ENCODE assay signal across 17 cellular contexts in genomic region chr6:37524919-37525318, GRCh38. TPM values are rescaled to one million over a fixed set of nuclear protein-coding genes. Genes with fewer than 3 reads are reported as not detected.
DNase-seq lines count a peak whose midpoint lies in the region; TF ChIP-seq lines count a peak whose summit lies in the region.
"Had no signal": no experiment of that assay in that cellular context is flagged by ENCODE, and none has a peak within 500 bp of the region (broad histone marks: within the 10 kb centered on the region; RNA-seq: fewer than 3 reads in every experiment).

No MANE protein-coding gene starts in this region.

- 0 out of 2 replicates have a peak overlapping the region, but pooled peaks have one; percentile 67 for H3K4me2 ChIP-seq in PC-9

- H3K79me2 ChIP-seq in ACC112 (ENCODE audit: control insufficient read depth, insufficient read depth, low read length, unreplicated experiment), result no peaks in the 10 kb centered on the region
- H3K79me2 ChIP-seq in PC-9 (ENCODE audit: low read depth), result no peaks in the 10 kb centered on the region

- H3K27me3 ChIP-seq in ACC112 (ENCODE audit: insufficient read depth, low read length) (peaks cover 21% of the 10 kb centered on the region), PC-9 (ENCODE audit: insufficient read depth, low read depth) (0 out of 2 replicates have a peak, but pooled peaks cover 7% of the 10 kb centered on the region)
- no peaks in the 10 kb centered on the region for H3K27me3 ChIP-seq in CD4-positive, alpha-beta memory T cell (ENCODE audit: insufficient read depth, low read length)

- peaks cover 21 to 78% (median 58%) of the 10 kb centered on the region in 4 donors for H3K4me1 Mint-ChIP-seq in CD4-positive, alpha-beta memory T cell
- peaks cover 32% of the 10 kb centered on the region for H3K4me1 Mint-ChIP-seq in glutamatergic neuron (ENCODE audit: low read depth, unreplicated experiment)

- peak overlapping the region; percentile 51; the same call in 1 of the 2 replicates for H3K27ac ChIP-seq in ACC112 (ENCODE audit: low read depth, low read length)
- no peak overlapping the region for H3K27ac ChIP-seq in CD4-positive, alpha-beta memory T cell (ENCODE audit: low read depth, low read length)
- no peak overlapping the region for H3K27ac ChIP-seq in PC-9

- no TSS peak for BruUV-seq in PC-9 (replicated peaks; lab: Mats Ljungman, UMichigan)

- H3K36me3 Mint-ChIP-seq in CD4-positive, alpha-beta memory T cell, result peaks cover 21 to 26% of the 10 kb centered on the region in 2 donors
- H3K36me3 Mint-ChIP-seq in glutamatergic neuron (ENCODE audit: unreplicated experiment), result no peaks in the 10 kb centered on the region

- no peaks in the 10 kb centered on the region for H3K27me3 Mint-ChIP-seq in CD4-positive, alpha-beta memory T cell
- peaks cover 6% of the 10 kb centered on the region for H3K27me3 Mint-ChIP-seq in glutamatergic neuron (ENCODE audit: unreplicated experiment)

- intact Hi-C loops in CD4-positive, alpha-beta memory T cell (cut with micrococcal nuclease), result no loop called here
- intact Hi-C loops in PC-9 (cut with micrococcal nuclease; ENCODE audit: unreplicated experiment), result no loop called here

- no peaks in the 10 kb centered on the region for H3K36me3 ChIP-seq in ACC112 (ENCODE audit: insufficient read depth, low read length)
- H3K36me3 ChIP-seq in CD4-positive, alpha-beta memory T cell (ENCODE audit: insufficient read depth, low read length), result no peaks in the 10 kb centered on the region
- H3K36me3 ChIP-seq in PC-9 (ENCODE audit: low read depth), result no peaks in the 10 kb centered on the region

- H3K9me3 ChIP-seq in CD4-positive, alpha-beta memory T cell (ENCODE audit: control insufficient read depth in 1 of 2, low read length in 2 of 2), result no peaks in the 10 kb centered on the region
- H3K9me3 ChIP-seq in PC-9 (ENCODE audit: insufficient read depth, low read depth), result no peaks in the 10 kb centered on the region
- H3K9me3 ChIP-seq: A549, SK-N-SH had no signal

- H3K4me1 ChIP-seq in ACC112 (ENCODE audit: control insufficient read depth, insufficient read depth, low read length, unreplicated experiment) (peaks cover 22% of the 10 kb centered on the region), PC-9 (replicated peaks; ENCODE audit: insufficient read depth) (peaks cover 14% of the 10 kb centered on the region; the same call in 1 of the 2 replicates)
- H3K4me1 ChIP-seq in CD4-positive, alpha-beta memory T cell (ENCODE audit: insufficient read depth, low read length), result peaks cover 19% of the 10 kb centered on the region

- no peaks in the 10 kb centered on the region for H3K9me2 ChIP-seq in PC-9 (ENCODE audit: insufficient read depth)
- H3K9me2 ChIP-seq: SK-N-SH had no signal

- no peak overlapping the region for H2AFZ ChIP-seq in ACC112 (ENCODE audit: low read length, unreplicated experiment)
- no peak overlapping the region for H2AFZ ChIP-seq in PC-9

- no peak for DNase-seq in CD4-positive, alpha-beta memory T cell
- DNase-seq in PC-9 (no peak), glutamatergic neuron (no peak)
- DNase-seq in activated T-cell treated with anti-CD3 and anti-CD28 coated beads, Interleukin-2, amount 50 U/mL, for 48 hours, result no peak
- DNase-seq in stimulated activated CD4-positive, alpha-beta T cell treated with anti-CD3 and anti-CD28 coated beads, Interleukin-4, amount 100 ng/mL, for 24 hours, result no peak
- no peak for DNase-seq in activated CD8-positive, alpha-beta memory T cell treated with anti-CD3 and anti-CD28 coated beads for 24 hours
- DNase-seq: C1 segment of cervical spinal cord, Calu3, DMS79 treated with DMSO at 0.1 percent for 48 hours, Karpas-422, NCI-H1092, NCI-H1417 treated with DMSO at 0.1 percent for 48 hours, NCI-H1930, NCI-H526 had no signal

- no peaks in the 10 kb centered on the region for H4K20me1 ChIP-seq in PC-9 (ENCODE audit: insufficient read depth)

- H3K4me3 ChIP-seq in ACC112 (ENCODE audit: low read depth, low read length) (no peak overlapping the region), PC-9 (no peak overlapping the region)
- H3K4me3 ChIP-seq in CD4-positive, alpha-beta memory T cell (ENCODE audit: low read length in 2 of 2), result no peak overlapping the region
- H3K4me3 ChIP-seq: A549 had no signal

- CTCF ChIA-PET in CD4-positive, alpha-beta memory T cell (lab: Charles Lee; ENCODE audit: partially characterized antibody), result interaction anchor here (1.7 kb wide), 1 partner anchor 40 kb away, joined by 5 read pairs; no protein-coding TSS in a partner anchor
- CTCF ChIA-PET in PC-9 (lab: Charles Lee), result no interaction called here

- peak overlapping the region in 2 of 8 donors; percentile 17 to 25 for H3K4me3 Mint-ChIP-seq in CD4-positive, alpha-beta memory T cell
- H3K4me3 Mint-ChIP-seq in glutamatergic neuron (ENCODE audit: unreplicated experiment), result no peak overlapping the region

- H3K9me3 Mint-ChIP-seq in CD4-positive, alpha-beta memory T cell, result peaks cover 0 to 2% (median 0%) of the 10 kb centered on the region in 8 donors
- peaks cover 4% of the 10 kb centered on the region for H3K9me3 Mint-ChIP-seq in glutamatergic neuron (ENCODE audit: unreplicated experiment)

- POLR2A ChIA-PET in CD4-positive, alpha-beta memory T cell (lab: Charles Lee; ENCODE audit: partially characterized antibody), result interaction anchor here (9.7 to 16.9 kb wide), 2 partner anchors 7 to 27 kb away, joined by 58 to 977 read pairs; partner anchors contain the start of gene CCDC167
- POLR2A ChIA-PET in PC-9 (lab: Charles Lee; ENCODE audit: unreplicated experiment), result no interaction called here

- no peak for TF ChIP-seq CTCF in PC-9 (conservative IDR thresholded peaks at IDR 0.05)
- no peak for TF ChIP-seq CTCF in glutamatergic neuron (IDR thresholded peaks at IDR 0.05; ENCODE audit: partially characterized antibody, unreplicated experiment)

- H3K27ac Mint-ChIP-seq in CD4-positive, alpha-beta memory T cell, result peak overlapping the region in 4 of 7 donors; percentile 33 to 75 (median 50)
- peak overlapping the region; percentile 65 for H3K27ac Mint-ChIP-seq in glutamatergic neuron (ENCODE audit: unreplicated experiment)

- peaks cover 10% of the 10 kb centered on the region; the same call in 1 of the 2 replicates for H3F3A ChIP-seq in PC-9 (ENCODE audit: insufficient read depth, low read depth)

RNA-seq across cellular contexts. Expression of gene CCDC167, which starts 25.2 kb away (rescaled TPM):
- 10 to 100 TPM; 25.1 to 27.8 TPM for total RNA-seq in CD4-positive, alpha-beta memory T cell
- 100 to 1,000 TPM; 151 to 226 TPM for polyA plus RNA-seq in CD4-positive, alpha-beta memory T cell
- total RNA-seq in PC-9 (2021) (29.4 and 33.5 TPM in 2 replicates), glutamatergic neuron (ENCODE audit: unreplicated experiment) (58.4 TPM)
